Comparison of ENCODE assay signal across 8 cellular contexts in genomic region chr16:1959269-1960039, GRCh38. TPM values are rescaled to one million over a fixed set of nuclear protein-coding genes. Genes with fewer than 3 reads are reported as not detected.
DNase-seq lines count a peak whose midpoint lies in the region; ATAC-seq and TF ChIP-seq lines count a peak whose summit lies in the region.

Gene NDUFB10 (plus strand): TSS chr16:1959538. CDS start chr16:1959625, 87 bp downstream.

- H3K9me3 ChIP-seq in DOHH2 (ENCODE audit: control insufficient read depth, insufficient read depth, low read length) (no peaks in the 10 kb centered on the region), KOPT-K1 (ENCODE audit: insufficient read depth, low read length, poor library complexity, severe bottlenecking) (no peaks in the 10 kb centered on the region), neuron (ENCODE audit: low read length) (no peaks in the 10 kb centered on the region)

- TF ChIP-seq CTCF in DOHH2 (IDR thresholded peaks at IDR 0.05; ENCODE audit: low read depth, low read length, poor library complexity, severe bottlenecking) (peak; percentile 91), foreskin fibroblast (IDR thresholded peaks at IDR 0.05; ENCODE audit: low read depth, low read length) (peak; percentile 54), subcutaneous adipose tissue (IDR thresholded peaks at IDR 0.05; ENCODE audit: low read depth) (no peak)

- H3K4me2 ChIP-seq in DOHH2 (ENCODE audit: low read length) = peak within 1 kb of the TSS; percentile 99

- peak within 1 kb of the TSS; percentile 31 for H2AFZ ChIP-seq in neuron (ENCODE audit: low read depth, low read length)

- peak; percentile 64 for ATAC-seq in GM21723 (IDR thresholded peaks at IDR 0.05; ENCODE audit: unreplicated experiment)

- H3F3A ChIP-seq in DOHH2 (ENCODE audit: control insufficient read depth, insufficient read depth) = peaks cover 42% of the 10 kb centered on the region

- DNase-seq in activated effector memory CD4-positive, alpha-beta T cell treated with anti-CD3 and anti-CD28 coated beads, Interleukin-2, amount 50 U/mL, for 16 hours = peak; percentile 98
- peak; percentile 92 to 98 for DNase-seq in foreskin fibroblast

- peaks cover 10% of the 10 kb centered on the region for H4K20me1 ChIP-seq in DOHH2 (ENCODE audit: control insufficient read depth, insufficient read depth, low read depth, low read length)

- H3K9me2 ChIP-seq in DOHH2 (replicated peaks; ENCODE audit: control insufficient read depth, low read length) = no peaks in the 10 kb centered on the region

- H3K27ac ChIP-seq in DOHH2 (ENCODE audit: low read depth, low read length) = peak within 1 kb of the TSS; percentile 62
- H3K27ac ChIP-seq in KOPT-K1 (ENCODE audit: low read depth, low read length, poor library complexity, severe bottlenecking) = peak within 1 kb of the TSS; percentile 88

- H3K36me3 ChIP-seq in DOHH2 (ENCODE audit: control insufficient read depth, low read length) (peaks cover 49% of the 10 kb centered on the region), KOPT-K1 (ENCODE audit: insufficient read depth, low read length) (peaks cover 35% of the 10 kb centered on the region), neuron (ENCODE audit: insufficient read depth, low read length) (peaks cover 29% of the 10 kb centered on the region)

- TF ChIP-seq POLR2A in Raji (IDR thresholded peaks at IDR 0.05; ENCODE audit: insufficient read depth, low read depth, low read length) = peak; percentile 95

- H3K27me3 ChIP-seq in DOHH2 (ENCODE audit: control insufficient read depth, low read length) = no peaks in the 10 kb centered on the region
- H3K27me3 ChIP-seq in neuron (ENCODE audit: insufficient read depth, low read length) = no peaks in the 10 kb centered on the region

- peak within 1 kb of the TSS; percentile 98 for H3K4me3 ChIP-seq in DOHH2 (ENCODE audit: low read length)
- peak within 1 kb of the TSS; percentile 77 to 93 for H3K4me3 ChIP-seq in foreskin fibroblast (ENCODE audit: low read depth in 1 of 2, low read length in 2 of 2)
- peak within 1 kb of the TSS; percentile 93 for H3K4me3 ChIP-seq in neuron (ENCODE audit: low read length)

- H3K4me1 ChIP-seq in DOHH2 (ENCODE audit: control insufficient read depth, low read length) = peaks cover 34% of the 10 kb centered on the region
- peaks cover 23% of the 10 kb centered on the region for H3K4me1 ChIP-seq in neuron (ENCODE audit: insufficient read depth, low read length)

- H3K79me2 ChIP-seq in DOHH2 (ENCODE audit: control insufficient read depth, low read length) = peaks cover 40% of the 10 kb centered on the region

RNA-seq across cellular contexts. Expression of gene NDUFB10, which starts in this region (rescaled TPM):
- total RNA-seq in subcutaneous adipose tissue = 100 to 1,000 TPM; 120 to 198 (median 186) TPM

Comparison
In these comparisons a context has a peak if more than half of its experiments do, and no peak if none do; other contexts are left out.
1. Peak in every context shown above with its lines: DNase-seq, ATAC-seq, H3K4me3 ChIP-seq and H3K27ac ChIP-seq.